In the genomic region with DNA sequence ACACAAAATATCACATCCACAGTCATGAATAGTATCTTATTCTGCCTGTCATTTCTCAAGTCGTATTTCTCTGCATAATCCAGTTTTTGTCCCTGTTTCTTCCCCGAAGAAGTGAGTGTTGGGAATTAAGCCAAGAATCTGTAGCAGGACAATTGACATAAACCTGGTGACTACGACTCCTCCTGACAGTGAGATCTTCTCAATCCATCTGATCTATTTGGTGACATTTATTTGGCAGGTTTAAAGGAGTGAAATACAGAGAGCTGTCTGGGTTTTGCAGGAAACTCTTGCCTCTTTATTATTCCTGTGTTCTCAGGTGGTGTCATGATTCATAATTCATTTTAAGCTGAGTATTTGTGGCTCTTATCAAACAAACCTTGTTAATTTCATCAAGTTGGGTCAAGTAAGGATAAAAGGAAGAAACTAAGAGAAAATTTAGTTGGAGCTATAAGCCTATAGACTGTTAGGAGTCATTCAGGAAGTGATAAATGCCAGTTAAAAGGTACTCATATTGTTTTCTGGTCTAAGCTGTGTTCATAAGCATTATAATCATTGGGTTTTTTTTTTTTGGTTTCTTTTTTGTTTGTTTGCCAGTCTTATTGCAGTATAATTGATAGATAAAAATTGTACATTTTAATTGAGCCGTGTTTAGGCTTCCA, we compare ENCODE assay signal across 12 cellular contexts.
"Had no signal": no experiment of that assay in that cellular context is flagged by ENCODE, and none has a peak within 500 bp of the region (broad histone marks: within the 10 kb centered on the region; RNA-seq: fewer than 3 reads in every experiment).

No MANE protein-coding gene starts in this region.

- H3K4me1 ChIP-seq: foreskin keratinocyte, left lung, sigmoid colon had no signal

- H3K9me3 ChIP-seq: left lung, sigmoid colon had no signal

- H3K4me3 ChIP-seq: left lung, sigmoid colon had no signal

- H3K27ac ChIP-seq: foreskin keratinocyte, left lung, sigmoid colon had no signal

- ATAC-seq: foreskin keratinocyte, left lung had no signal

- H3K36me3 ChIP-seq: left lung, sigmoid colon had no signal

- H3K27me3 ChIP-seq: left lung, sigmoid colon had no signal

- DNase-seq: activated CD8-positive, alpha-beta memory T cell treated with anti-CD3 and anti-CD28 coated beads, Interleukin-2, amount 50 U/mL, for 4 hours; activated gamma-delta T cell treated with Interleukin-2 at 50 U/mL for 16 hours; activated naive CD8-positive, alpha-beta T cell treated with anti-CD3 and anti-CD28 coated beads for 36 hours; activated T-cell treated with anti-CD3 and anti-CD28 coated beads, Interleukin-2, amount 50 U/mL, for 72 hours; anterior cingulate cortex; foreskin keratinocyte; head of caudate nucleus; left lung; sigmoid colon; stimulated activated CD4-positive, alpha-beta T cell treated with anti-CD3 and anti-CD28 coated beads, Interleukin-12 subunit alpha, Interleukin-12 subunit beta, amount 100 ng/mL, for 4 hours; stimulated activated naive CD4-positive, alpha-beta T cell treated with Interleukin-2 at 50 U/mL for 16 hours; T1000 had no signal
